19 cellular contexts compared by ENCODE assay signal in the genomic region with DNA sequence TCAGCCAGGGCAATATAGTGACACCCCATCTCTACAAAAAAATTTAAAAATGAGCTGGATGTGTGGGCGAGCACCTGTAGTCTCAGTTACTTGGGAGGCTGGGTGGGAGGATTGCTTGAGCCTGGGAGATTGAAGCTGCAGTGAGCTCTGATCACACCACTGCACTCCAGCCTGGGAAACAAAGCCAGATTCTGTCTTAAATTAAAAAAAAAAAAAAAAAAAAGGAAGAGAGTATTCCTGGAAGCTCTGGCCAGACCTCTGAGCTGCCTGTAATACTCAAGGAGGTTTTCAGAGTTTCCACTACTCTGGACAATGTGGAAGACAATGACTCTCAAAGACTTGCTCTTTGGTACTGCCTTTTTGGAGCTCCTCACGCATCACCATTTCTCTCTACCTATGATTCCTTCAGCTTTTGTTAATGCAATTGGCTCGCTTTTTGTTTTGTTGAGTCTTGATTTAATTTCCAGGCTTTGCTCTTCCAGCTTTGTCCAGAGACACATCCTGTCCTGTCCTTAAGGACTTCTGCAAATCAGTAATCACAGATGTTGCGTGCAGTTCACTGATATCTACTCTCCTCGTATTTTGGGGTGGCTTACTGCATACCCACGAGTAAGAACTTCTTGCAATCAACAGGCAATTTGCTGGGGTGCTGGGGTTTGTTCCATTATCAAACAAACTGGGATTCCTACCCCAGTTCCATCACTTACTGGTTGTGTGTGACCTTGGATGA. TPM values are rescaled to one million over a fixed set of nuclear protein-coding genes. Genes with fewer than 3 reads are reported as not detected.
DNase-seq lines count a peak whose midpoint lies in the region; ATAC-seq, FAIRE-seq and TF ChIP-seq lines count a peak whose summit lies in the region.
"Had no signal": no experiment of that assay in that cellular context is flagged by ENCODE, and none has a peak within 500 bp of the region (broad histone marks: within the 10 kb centered on the region; RNA-seq: fewer than 3 reads in every experiment).

No MANE protein-coding gene starts in this region.

- CTCF ChIA-PET in activated CD8-positive, alpha-beta T cell treated with anti-CD3 and anti-CD28 coated beads, Interleukin-2, amount 10 ng/mL, durations not matched to agents 7 days and 5 days (lab: Charles Lee): interaction anchor here (1.4 to 1.5 kb wide), 2 partner anchors 10 to 445 kb away, joined by 3 to 13 read pairs; a partner anchor contains a TSS
- CTCF ChIA-PET in activated CD8-positive, alpha-beta T cell treated with anti-CD3 and anti-CD28 coated beads for 36 hours (lab: Charles Lee): interaction anchor here (1.0 to 1.4 kb wide), 2 partner anchors 10 to 11 kb away, joined by 3 to 4 read pairs; a partner anchor contains a TSS

- no peak for DNase-seq in activated CD8-positive, alpha-beta T cell treated with anti-CD3 and anti-CD28 coated beads, Interleukin-2, amount 10 ng/mL, durations not matched to agents 7 days and 5 days
- no peak for DNase-seq in activated CD8-positive, alpha-beta T cell treated with anti-CD3 and anti-CD28 coated beads for 36 hours
- DNase-seq in fibroblast of mammary gland (ENCODE audit: low read depth) (peak; percentile 38), naive B cell (no peak), uterus (no peak), Kasumi-1 (lab: John Stamatoyannopoulos, UW) (no peak), HTR-8/SVneo (ENCODE audit: insufficient read length, low spot score) (no peak)
- DNase-seq: 8988T; activated CD4-positive, alpha-beta T cell treated with anti-CD3 and anti-CD28 coated beads for 48 hours; activated T-cell treated with anti-CD3 and anti-CD28 coated beads, Interleukin-2, amount 50 U/mL, for 72 hours; colonic mucosa; GOT3; NCI-H1694 treated with DMSO at 0.1 percent for 48 hours; NCI-H510A; stimulated activated CD4-positive, alpha-beta T cell treated with anti-CD3 and anti-CD28 coated beads, Interleukin-4, amount 100 ng/mL, for 4 hours had no signal

- H3K9me3 Mint-ChIP-seq in activated CD8-positive, alpha-beta T cell treated with anti-CD3 and anti-CD28 coated beads, Interleukin-2, amount 10 ng/mL, durations not matched to agents 7 days and 5 days (ENCODE audit: insufficient read depth): no peaks in the 10 kb centered on the region
- no peaks in the 10 kb centered on the region for H3K9me3 Mint-ChIP-seq in activated CD8-positive, alpha-beta T cell treated with anti-CD3 and anti-CD28 coated beads for 36 hours
- H3K9me3 Mint-ChIP-seq in naive B cell: no peaks in the 10 kb centered on the region
- H3K9me3 Mint-ChIP-seq: activated T-cell treated with anti-CD3 and anti-CD28 coated beads, Interleukin-2, amount 50 U/mL, for 72 hours; stimulated activated effector memory CD8-positive, alpha-beta T cell treated with anti-CD3 and anti-CD28 coated beads, Interleukin-12 subunit alpha, Interleukin-12 subunit beta, amount 100 ng/mL, for 72 hours had no signal

- no peak for TF ChIP-seq CTCF in activated CD8-positive, alpha-beta T cell treated with anti-CD3 and anti-CD28 coated beads for 36 hours (IDR thresholded peaks at IDR 0.05)
- TF ChIP-seq CTCF in fibroblast of mammary gland (conservative IDR thresholded peaks at IDR 0.05; ENCODE audit: control insufficient read depth, insufficient read depth, low read depth, low read length) (no peak), uterus (IDR thresholded peaks at IDR 0.05) (no peak)

- no peak for FAIRE-seq in HTR-8/SVneo (lab: Jason Lieb, UNC)
- FAIRE-seq: G401.6, RCC 7860 had no signal

- H3K36me3 ChIP-seq in uterus: no peaks in the 10 kb centered on the region
- H3K36me3 ChIP-seq: colonic mucosa had no signal

- H3K27ac ChIP-seq in uterus: peak overlapping the region; percentile 12 to 32
- H3K27ac ChIP-seq: colonic mucosa had no signal

- no peaks in the 10 kb centered on the region for H3K9me3 ChIP-seq in uterus
- H3K9me3 ChIP-seq: colonic mucosa had no signal

- POLR2A ChIA-PET in activated CD8-positive, alpha-beta T cell treated with anti-CD3 and anti-CD28 coated beads, Interleukin-2, amount 10 ng/mL, durations not matched to agents 7 days and 5 days (lab: Charles Lee): interaction anchor here (1.0 kb wide), 1 partner anchor 11 kb away, joined by 3 read pairs; a partner anchor contains a TSS
- POLR2A ChIA-PET in activated CD8-positive, alpha-beta T cell treated with anti-CD3 and anti-CD28 coated beads for 36 hours (lab: Charles Lee): no interaction called here

- ATAC-seq in activated CD8-positive, alpha-beta T cell treated with anti-CD3 and anti-CD28 coated beads, Interleukin-2, amount 10 ng/mL, durations not matched to agents 7 days and 5 days: no peak
- ATAC-seq in activated CD8-positive, alpha-beta T cell treated with anti-CD3 and anti-CD28 coated beads for 36 hours: no peak
- no peak for ATAC-seq in naive B cell (ENCODE audit: low read depth in 2 of 2)
- no peak for ATAC-seq in HG02763 (IDR thresholded peaks at IDR 0.05; ENCODE audit: unreplicated experiment)
- ATAC-seq: activated T-cell treated with anti-CD3 and anti-CD28 coated beads, Interleukin-2, amount 50 U/mL, for 72 hours; stimulated activated effector memory CD8-positive, alpha-beta T cell treated with anti-CD3 and anti-CD28 coated beads, Interleukin-12 subunit alpha, Interleukin-12 subunit beta, amount 100 ng/mL, for 72 hours had no signal

- H3K27ac Mint-ChIP-seq in activated CD8-positive, alpha-beta T cell treated with anti-CD3 and anti-CD28 coated beads, Interleukin-2, amount 10 ng/mL, durations not matched to agents 7 days and 5 days: peak overlapping the region; percentile 50
- H3K27ac Mint-ChIP-seq in activated CD8-positive, alpha-beta T cell treated with anti-CD3 and anti-CD28 coated beads for 36 hours: no peak overlapping the region
- peak overlapping the region in 4 of 6 donors; percentile 74 to 95 (median 90) for H3K27ac Mint-ChIP-seq in naive B cell
- H3K27ac Mint-ChIP-seq: activated T-cell treated with anti-CD3 and anti-CD28 coated beads, Interleukin-2, amount 50 U/mL, for 72 hours had no signal

- H3K4me1 Mint-ChIP-seq in activated CD8-positive, alpha-beta T cell treated with anti-CD3 and anti-CD28 coated beads, Interleukin-2, amount 10 ng/mL, durations not matched to agents 7 days and 5 days (ENCODE audit: low read depth): peaks cover 70% of the 10 kb centered on the region
- H3K4me1 Mint-ChIP-seq in activated CD8-positive, alpha-beta T cell treated with anti-CD3 and anti-CD28 coated beads for 36 hours (ENCODE audit: low read depth): peaks cover 57% of the 10 kb centered on the region
- H3K4me1 Mint-ChIP-seq in naive B cell: peaks cover 61 to 91% (median 76%) of the 10 kb centered on the region in 3 donors

- H3K36me3 Mint-ChIP-seq in activated CD8-positive, alpha-beta T cell treated with anti-CD3 and anti-CD28 coated beads, Interleukin-2, amount 10 ng/mL, durations not matched to agents 7 days and 5 days (ENCODE audit: low read depth): peaks cover 22% of the 10 kb centered on the region
- peaks cover 5% of the 10 kb centered on the region for H3K36me3 Mint-ChIP-seq in activated CD8-positive, alpha-beta T cell treated with anti-CD3 and anti-CD28 coated beads for 36 hours (ENCODE audit: low read depth)
- no peaks in the 10 kb centered on the region for H3K36me3 Mint-ChIP-seq in naive B cell
- H3K36me3 Mint-ChIP-seq: stimulated activated effector memory CD8-positive, alpha-beta T cell treated with anti-CD3 and anti-CD28 coated beads, Interleukin-12 subunit alpha, Interleukin-12 subunit beta, amount 100 ng/mL, for 72 hours had no signal

- H3K4me3 ChIP-seq in fibroblast of mammary gland (ENCODE audit: control insufficient read depth, low read depth, low read length) (no peak overlapping the region), uterus (no peak overlapping the region)
- H3K4me3 ChIP-seq: colonic mucosa had no signal

- no peak for TF ChIP-seq POLR2A in uterus (IDR thresholded peaks at IDR 0.05)

- intact Hi-C loops in activated CD8-positive, alpha-beta T cell treated with anti-CD3 and anti-CD28 coated beads for 36 hours (cut with micrococcal nuclease): no loop called here
- intact Hi-C loops in uterus (cut with DNase I; ENCODE audit: low total_unique reads): no loop called here

- H3K27me3 Mint-ChIP-seq in activated CD8-positive, alpha-beta T cell treated with anti-CD3 and anti-CD28 coated beads, Interleukin-2, amount 10 ng/mL, durations not matched to agents 7 days and 5 days (ENCODE audit: low read depth): no peaks in the 10 kb centered on the region
- no peaks in the 10 kb centered on the region for H3K27me3 Mint-ChIP-seq in activated CD8-positive, alpha-beta T cell treated with anti-CD3 and anti-CD28 coated beads for 36 hours
- no peaks in the 10 kb centered on the region for H3K27me3 Mint-ChIP-seq in naive B cell

- no peak overlapping the region for H3K4me3 Mint-ChIP-seq in activated CD8-positive, alpha-beta T cell treated with anti-CD3 and anti-CD28 coated beads, Interleukin-2, amount 10 ng/mL, durations not matched to agents 7 days and 5 days
- H3K4me3 Mint-ChIP-seq in activated CD8-positive, alpha-beta T cell treated with anti-CD3 and anti-CD28 coated beads for 36 hours: no peak overlapping the region
- H3K4me3 Mint-ChIP-seq in naive B cell: peak overlapping the region in 5 of 8 donors; percentile 2 to 90 (median 13)
- H3K4me3 Mint-ChIP-seq: activated T-cell treated with anti-CD3 and anti-CD28 coated beads, Interleukin-2, amount 50 U/mL, for 72 hours; stimulated activated effector memory CD8-positive, alpha-beta T cell treated with anti-CD3 and anti-CD28 coated beads, Interleukin-12 subunit alpha, Interleukin-12 subunit beta, amount 100 ng/mL, for 72 hours had no signal

- no peaks in the 10 kb centered on the region for H3K27me3 ChIP-seq in uterus
- H3K27me3 ChIP-seq: colonic mucosa had no signal

- H3K4me1 ChIP-seq in uterus: no peaks in the 10 kb centered on the region
- H3K4me1 ChIP-seq: colonic mucosa had no signal

RNA-seq across cellular contexts. Expression of a gene that starts 10.8 kb away (rescaled TPM):
- 10 to 100 TPM; 23.5 to 32.1 TPM for total RNA-seq in activated CD8-positive, alpha-beta T cell treated with anti-CD3 and anti-CD28 coated beads, Interleukin-2, amount 10 ng/mL, durations not matched to agents 7 days and 5 days
- 10 to 100 TPM; 13.8 to 16.3 TPM for total RNA-seq in activated CD8-positive, alpha-beta T cell treated with anti-CD3 and anti-CD28 coated beads for 36 hours
- polyA plus RNA-seq in naive B cell (ENCODE audit: low read depth in 6 of 6): 100 to 1,000 TPM; 102 to 181 (median 115) TPM
- total RNA-seq in uterus: 100 to 1,000 TPM in 3 of 4 donors, 10 to 100 TPM in 1; 46.9 to 174 (median 133) TPM

RNA-seq across cellular contexts. Expression of a gene that starts 12.9 kb away (rescaled TPM):
- under 1 TPM; 0.23 to 0.26 TPM for total RNA-seq in activated CD8-positive, alpha-beta T cell treated with anti-CD3 and anti-CD28 coated beads, Interleukin-2, amount 10 ng/mL, durations not matched to agents 7 days and 5 days
- total RNA-seq in activated CD8-positive, alpha-beta T cell treated with anti-CD3 and anti-CD28 coated beads for 36 hours: under 1 TPM in 1 of 2 experiments, not detected in 1; 0.16 TPM
- under 1 TPM in 1 of 6 donors, not detected in 5; 0.16 TPM for polyA plus RNA-seq in naive B cell (ENCODE audit: low read depth in 6 of 6)
- total RNA-seq in uterus: 1 to 10 TPM in 3 of 4 donors, not detected in 1; 1.2 to 4.3 (median 4.1) TPM

Comparison
In these comparisons a context has a peak if more than half of its experiments do, and no peak if none do; other contexts are left out.
1. H3K4me3 Mint-ChIP-seq: peak in naive B cell (5 of 8); none in activated CD8-positive, alpha-beta T cell treated with anti-CD3 and anti-CD28 coated beads, Interleukin-2, amount 10 ng/mL, durations not matched to agents 7 days and 5 days (single experiment) and activated CD8-positive, alpha-beta T cell treated with anti-CD3 and anti-CD28 coated beads for 36 hours (single experiment).